In genomic region chr11:43908191-43908590, GRCh38 we compare ENCODE assay signal across 23 cellular contexts. TPM values are rescaled to one million over a fixed set of nuclear protein-coding genes. Genes with fewer than 3 reads are reported as not detected.
"Had no signal": no experiment of that assay in that cellular context is flagged by ENCODE, and none has a peak within 500 bp of the region (broad histone marks: within the 10 kb centered on the region; RNA-seq: fewer than 3 reads in every experiment).

No MANE protein-coding gene starts in this region.

- H3K9me3 ChIP-seq: adrenal gland, heart right ventricle, left lung, tibial nerve had no signal

- H3K36me3 Mint-ChIP-seq: WTC11 had no signal

- ATAC-seq: activated CD4-positive, alpha-beta T cell treated with anti-CD3 and anti-CD28 coated beads for 36 hours; left lung; WTC11 had no signal

- H3K4me3 Mint-ChIP-seq: activated CD4-positive, alpha-beta T cell treated with anti-CD3 and anti-CD28 coated beads for 36 hours; activated T-helper 1 cell treated with anti-CD3 and anti-CD28 coated beads, Interleukin-12 subunit alpha, Interleukin-12 subunit beta, Interleukin-2, Interleukin-4 antibody, amounts not matched to agents 30 ng/mL and 10 ng/mL and 1 ng/mL, durations not matched to agents 14 hours and 24 hours and 36 hours; nephron; stimulated activated naive CD8-positive, alpha-beta T cell treated with anti-CD3 and anti-CD28 coated beads, Interleukin-15, Interleukin-2, amounts not matched to agents 100 ng/mL and 50 ng/mL, for 24 hours; WTC11 had no signal

- H3K4me3 ChIP-seq: adrenal gland, heart right ventricle, left lung, tibial nerve had no signal

- FAIRE-seq: astrocyte, colon, frontal cortex, urothelium cell line had no signal

- H3K9me3 Mint-ChIP-seq: activated naive CD4-positive, alpha-beta T cell treated with anti-CD3 and anti-CD28 coated beads, Interleukin-2, amount 50 U/mL, for 72 hours; activated T-helper 1 cell treated with anti-CD3 and anti-CD28 coated beads, Interleukin-12 subunit alpha, Interleukin-12 subunit beta, Interleukin-2, Interleukin-4 antibody, amounts not matched to agents 30 ng/mL and 10 ng/mL and 1 ng/mL, durations not matched to agents 14 hours and 24 hours and 36 hours; nephron; stimulated activated naive CD8-positive, alpha-beta T cell treated with anti-CD3 and anti-CD28 coated beads, Interleukin-15, Interleukin-2, amounts not matched to agents 100 ng/mL and 50 ng/mL, for 24 hours; WTC11 had no signal

- DNase-seq: activated CD4-positive, alpha-beta T cell treated with anti-CD3 and anti-CD28 coated beads for 36 hours; activated CD4-positive, alpha-beta T cell treated with anti-CD3 and anti-CD28 coated beads, Interleukin-2, amount 50 U/mL, for 48 hours; activated gamma-delta T cell treated with Interleukin-2 at 50 U/mL for 16 hours; adrenal gland; erythroblast; heart right ventricle; left lung; midbrain; occipital lobe; posterior cingulate gyrus; stimulated activated CD4-positive, alpha-beta T cell treated with anti-CD3 and anti-CD28 coated beads, Interleukin-2, amount 100 ng/mL, for 24 hours; T-helper 2 cell had no signal

- H3K4me1 Mint-ChIP-seq: WTC11 had no signal

- H3K27me3 Mint-ChIP-seq: activated CD4-positive, alpha-beta T cell treated with anti-CD3 and anti-CD28 coated beads for 36 hours; stimulated activated naive CD8-positive, alpha-beta T cell treated with anti-CD3 and anti-CD28 coated beads, Interleukin-15, Interleukin-2, amounts not matched to agents 100 ng/mL and 50 ng/mL, for 24 hours had no signal

- H3K27ac ChIP-seq: left lung, tibial nerve had no signal

- H3K27ac Mint-ChIP-seq: activated T-helper 1 cell treated with anti-CD3 and anti-CD28 coated beads, Interleukin-12 subunit alpha, Interleukin-12 subunit beta, Interleukin-2, Interleukin-4 antibody, amounts not matched to agents 30 ng/mL and 10 ng/mL and 1 ng/mL, durations not matched to agents 14 hours and 24 hours and 36 hours; stimulated activated naive CD8-positive, alpha-beta T cell treated with anti-CD3 and anti-CD28 coated beads, Interleukin-15, Interleukin-2, amounts not matched to agents 100 ng/mL and 50 ng/mL, for 24 hours; WTC11 had no signal

- H3K27me3 ChIP-seq: adrenal gland, heart right ventricle, left lung, tibial nerve had no signal

RNA-seq across cellular contexts. Expression of gene C11orf96, which starts 34.2 kb away (rescaled TPM):
- total RNA-seq: mammary epithelial cell had no signal
- polyA plus RNA-seq: mammary epithelial cell had no signal
